Comparison of ENCODE assay signal across 14 cellular contexts in genomic region chr11:111439905-111440304, GRCh38.
"Had no signal": no experiment of that assay in that cellular context is flagged by ENCODE, and none has a peak within 500 bp of the region (broad histone marks: within the 10 kb centered on the region; RNA-seq: fewer than 3 reads in every experiment).

No MANE protein-coding gene starts in this region.

- H3K9ac ChIP-seq: neural progenitor cell had no signal

- H3K9me3 Mint-ChIP-seq: activated T-cell treated with anti-CD3 and anti-CD28 coated beads, Interleukin-2, amount 50 U/mL, for 72 hours; neural progenitor cell; T-helper 2 cell treated with Interferon-gamma antibody and Interleukin-4, amounts not matched to agents 5 μg/mL and 100 μg/mL, for 36 hours had no signal

- ATAC-seq: gastroesophageal sphincter had no signal

- H2AFZ ChIP-seq: neural progenitor cell had no signal

- H3K9me3 ChIP-seq: ascending aorta, gastroesophageal sphincter, pancreas, tibial nerve had no signal

- H3K4me3 Mint-ChIP-seq: activated T-cell treated with anti-CD3 and anti-CD28 coated beads, Interleukin-2, amount 50 U/mL, for 72 hours; neural progenitor cell; T-helper 2 cell treated with Interferon-gamma antibody and Interleukin-4, amounts not matched to agents 5 μg/mL and 100 μg/mL, for 36 hours had no signal

- H3K4me3 ChIP-seq: ascending aorta, cardiac muscle cell, gastroesophageal sphincter, neural progenitor cell, pancreas, skin epidermis, tibial nerve had no signal

- H3K27ac Mint-ChIP-seq: activated T-cell treated with anti-CD3 and anti-CD28 coated beads, Interleukin-2, amount 50 U/mL, for 72 hours; T-helper 2 cell treated with Interferon-gamma antibody and Interleukin-4, amounts not matched to agents 5 μg/mL and 100 μg/mL, for 36 hours had no signal

- H3K4me2 ChIP-seq: neural progenitor cell had no signal

- H3K27me3 ChIP-seq: ascending aorta, cardiac muscle cell, gastroesophageal sphincter, neural progenitor cell, pancreas, tibial nerve had no signal

- H3K27ac ChIP-seq: ascending aorta, cardiac muscle cell, gastroesophageal sphincter, neural progenitor cell, tibial nerve had no signal

- DNase-seq: activated CD4-positive, alpha-beta T cell treated with anti-CD3 and anti-CD28 coated beads, Interleukin-2, amount 50 U/mL, for 48 hours; activated CD4-positive, CD25-positive, alpha-beta regulatory T cell treated with anti-CD3 and anti-CD28 coated beads, Interleukin-2, amount 50 U/mL, for 72 hours; activated T-cell treated with anti-CD3 and anti-CD28 coated beads, Interleukin-2, amount 50 U/mL, for 72 hours; kidney; stimulated activated CD4-positive, alpha-beta T cell treated with anti-CD3 and anti-CD28 coated beads, Interleukin-4, amount 100 ng/mL, for 4 hours; SW 1271 had no signal

- H3K36me3 Mint-ChIP-seq: neural progenitor cell had no signal

- H3K36me3 ChIP-seq: ascending aorta, cardiac muscle cell, gastroesophageal sphincter, neural progenitor cell, pancreas, tibial nerve had no signal

- H3K4me1 ChIP-seq: ascending aorta had no signal
